In the genomic region with DNA sequence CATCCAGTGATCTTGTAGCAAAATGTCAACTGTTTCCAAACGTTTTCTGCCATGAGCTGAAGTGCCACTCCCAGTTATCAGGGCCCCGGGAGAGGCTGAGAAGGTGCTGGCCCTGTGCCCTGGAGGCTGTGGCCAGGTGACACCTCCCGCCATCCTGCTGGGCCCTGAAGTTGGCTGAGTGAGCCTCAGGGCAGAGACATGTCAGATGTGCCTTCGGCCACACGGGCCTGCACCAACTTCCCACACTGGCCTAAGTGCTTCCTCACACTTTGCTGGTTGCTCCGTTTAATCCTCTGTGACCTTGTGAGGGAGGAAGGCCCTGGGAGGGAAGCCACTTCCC, we compare ENCODE assay signal across 8 cellular contexts. TPM values are rescaled to one million over a fixed set of nuclear protein-coding genes. Genes with fewer than 3 reads are reported as not detected.
DNase-seq lines count a peak whose midpoint lies in the region; ATAC-seq and TF ChIP-seq lines count a peak whose summit lies in the region.

No MANE protein-coding gene starts in this region.

- H3K27me3 ChIP-seq in thyroid gland, result no peaks in the 10 kb centered on the region

- ATAC-seq in T-cell (replicated peaks in 1 of 4) (no peak), left ventricle myocardium superior (peak; percentile 56), T-helper 17 cell (no peak), HG03432 (IDR thresholded peaks at IDR 0.05; ENCODE audit: unreplicated experiment) (no peak)

- H3K9me3 ChIP-seq in thyroid gland, result no peaks in the 10 kb centered on the region
- no peaks in the 10 kb centered on the region for H3K9me3 ChIP-seq in T-helper 17 cell (ENCODE audit: control insufficient read depth, low read length, poor library complexity, severe bottlenecking)

- H3K9me3 Mint-ChIP-seq in activated naive CD4-positive, alpha-beta T cell treated with anti-CD3 and anti-CD28 coated beads for 36 hours, result no peaks in the 10 kb centered on the region
- no peaks in the 10 kb centered on the region for H3K9me3 Mint-ChIP-seq in T-cell

- H3K27me3 Mint-ChIP-seq in activated naive CD4-positive, alpha-beta T cell treated with anti-CD3 and anti-CD28 coated beads for 36 hours (ENCODE audit: low read depth), result no peaks in the 10 kb centered on the region
- H3K27me3 Mint-ChIP-seq in T-cell (no peaks in the 10 kb centered on the region), T-helper 17 cell (no peaks in the 10 kb centered on the region)

- no peak for DNase-seq in activated naive CD4-positive, alpha-beta T cell treated with anti-CD3 and anti-CD28 coated beads for 36 hours
- DNase-seq in activated naive CD4-positive, alpha-beta T cell treated with Interleukin-2 at 50 U/mL for 16 hours, result no peak
- DNase-seq in T-cell (no peak), left ventricle myocardium superior (peak; percentile 88), thyroid gland (peak; percentile 27 to 33), T-helper 17 cell (no peak)
- DNase-seq in NK-92 treated with Interleukin-12 subunit alpha and Interleukin-12 subunit beta, amount 100 ng/mL, for 24 hours (lab: John Stamatoyannopoulos, UW), result no peak

- no peaks in the 10 kb centered on the region for H3K4me1 ChIP-seq in thyroid gland

- no peak overlapping the region for H3K27ac Mint-ChIP-seq in activated naive CD4-positive, alpha-beta T cell treated with anti-CD3 and anti-CD28 coated beads for 36 hours
- peak overlapping the region in 1 of 2 donors; percentile 75 for H3K27ac Mint-ChIP-seq in T-cell
- H3K27ac Mint-ChIP-seq in T-helper 17 cell, result no peak overlapping the region

- no peaks in the 10 kb centered on the region for H3K36me3 ChIP-seq in thyroid gland

- no peak for TF ChIP-seq CTCF in thyroid gland (IDR thresholded peaks at IDR 0.05)

- peaks cover 1% of the 10 kb centered on the region for H3K36me3 Mint-ChIP-seq in activated naive CD4-positive, alpha-beta T cell treated with anti-CD3 and anti-CD28 coated beads for 36 hours (ENCODE audit: low read depth)
- H3K36me3 Mint-ChIP-seq in T-cell (no peaks in the 10 kb centered on the region), T-helper 17 cell (ENCODE audit: low read depth) (no peaks in the 10 kb centered on the region)

- CTCF ChIA-PET in activated naive CD4-positive, alpha-beta T cell treated with anti-CD3 and anti-CD28 coated beads for 36 hours (lab: Charles Lee), result interaction anchor here (0.6 kb wide), 1 partner anchor 104 kb away, joined by 3 read pairs; no protein-coding TSS in a partner anchor
- CTCF ChIA-PET in T-cell (lab: Charles Lee), result no interaction called here

- H3K4me3 Mint-ChIP-seq in activated naive CD4-positive, alpha-beta T cell treated with anti-CD3 and anti-CD28 coated beads for 36 hours, result peak overlapping the region; percentile 65
- H3K4me3 Mint-ChIP-seq in T-cell (peak overlapping the region in 2 of 3 donors; percentile 21 to 69), T-helper 17 cell (no peak overlapping the region)

- H3K4me1 Mint-ChIP-seq in activated naive CD4-positive, alpha-beta T cell treated with anti-CD3 and anti-CD28 coated beads for 36 hours (ENCODE audit: low read depth), result no peaks in the 10 kb centered on the region
- H3K4me1 Mint-ChIP-seq in T-cell (peaks cover 0 to 11% (median 0%) of the 10 kb centered on the region in 3 donors), T-helper 17 cell (peaks cover 3% of the 10 kb centered on the region)

- TF ChIP-seq POLR2A in thyroid gland (IDR thresholded peaks at IDR 0.05), result no peak

- H3K27ac ChIP-seq in thyroid gland, result no peak overlapping the region

- no peak overlapping the region for H3K4me3 ChIP-seq in thyroid gland (replicated peaks in 1 of 3)

- 31 to 41% methylated on average over 6 of the region's 6 CpGs for WGBS in thyroid gland, 2 donors

- POLR2A ChIA-PET in T-cell (lab: Charles Lee), result no interaction called here

- intact Hi-C loops in activated naive CD4-positive, alpha-beta T cell treated with anti-CD3 and anti-CD28 coated beads for 36 hours (cut with micrococcal nuclease), result no loop called here
- intact Hi-C loops in left ventricle myocardium superior (cut with micrococcal nuclease) (no loop called here), thyroid gland (cut with DNase I) (no loop called here)

RNA-seq across cellular contexts. Expression of gene ADPRHL1, which starts 4.8 kb away (rescaled TPM):
- total RNA-seq in activated naive CD4-positive, alpha-beta T cell treated with anti-CD3 and anti-CD28 coated beads for 36 hours, result under 1 TPM; 0.10 to 0.57 TPM
- total RNA-seq in T-cell (1 to 10 TPM in 2 of 5 donors, under 1 TPM in 3; 0.37 to 1.7 (median 0.92) TPM), left ventricle myocardium superior (442 TPM), thyroid gland (1 to 10 TPM in 2 of 4 donors, under 1 TPM in 2; 0.20 to 2.0 (median 1.0) TPM), T-helper 17 cell (under 1 TPM; 0.21 to 0.94 TPM)

RNA-seq across cellular contexts. Expression of gene DCUN1D2, which starts 42.0 kb away (rescaled TPM):
- total RNA-seq in activated naive CD4-positive, alpha-beta T cell treated with anti-CD3 and anti-CD28 coated beads for 36 hours, result 10 to 100 TPM; 14.3 to 14.7 TPM
- 10 to 100 TPM; 18.7 to 27.7 (median 25.3) TPM for total RNA-seq in T-cell
- total RNA-seq in left ventricle myocardium superior, result 242 TPM
- 10 to 100 TPM in 2 of 4 donors, 1 to 10 TPM in 2; 8.8 to 15.3 (median 10.4) TPM for total RNA-seq in thyroid gland
- 10 to 100 TPM; 12.8 to 15.2 TPM for total RNA-seq in T-helper 17 cell

Comparison
In these comparisons a context has a peak if more than half of its experiments do, and no peak if none do; other contexts are left out.
1. DNase-seq: peak in left ventricle myocardium superior (single experiment) and thyroid gland (2 of 2); none in activated naive CD4-positive, alpha-beta T cell treated with anti-CD3 and anti-CD28 coated beads for 36 hours (single experiment), activated naive CD4-positive, alpha-beta T cell treated with Interleukin-2 at 50 U/mL for 16 hours (single experiment), T-cell (0 of 34), T-helper 17 cell (0 of 3) and NK-92 treated with Interleukin-12 subunit alpha and Interleukin-12 subunit beta, amount 100 ng/mL, for 24 hours (single experiment).
2. RNA of gene ADPRHL1, which starts 4.8 kb away (total RNA-seq): 442 TPM in left ventricle myocardium superior (single experiment); 0.20 to 2.0 TPM in thyroid gland, 0.21 to 0.94 TPM in T-helper 17 cell, 0.37 to 1.7 TPM in T-cell and 0.10 to 0.57 TPM in activated naive CD4-positive, alpha-beta T cell treated with anti-CD3 and anti-CD28 coated beads for 36 hours; every median in the first group is over 100 times any median in the second.